Comparison of ENCODE assay signal across 7 cellular contexts in the genomic region with DNA sequence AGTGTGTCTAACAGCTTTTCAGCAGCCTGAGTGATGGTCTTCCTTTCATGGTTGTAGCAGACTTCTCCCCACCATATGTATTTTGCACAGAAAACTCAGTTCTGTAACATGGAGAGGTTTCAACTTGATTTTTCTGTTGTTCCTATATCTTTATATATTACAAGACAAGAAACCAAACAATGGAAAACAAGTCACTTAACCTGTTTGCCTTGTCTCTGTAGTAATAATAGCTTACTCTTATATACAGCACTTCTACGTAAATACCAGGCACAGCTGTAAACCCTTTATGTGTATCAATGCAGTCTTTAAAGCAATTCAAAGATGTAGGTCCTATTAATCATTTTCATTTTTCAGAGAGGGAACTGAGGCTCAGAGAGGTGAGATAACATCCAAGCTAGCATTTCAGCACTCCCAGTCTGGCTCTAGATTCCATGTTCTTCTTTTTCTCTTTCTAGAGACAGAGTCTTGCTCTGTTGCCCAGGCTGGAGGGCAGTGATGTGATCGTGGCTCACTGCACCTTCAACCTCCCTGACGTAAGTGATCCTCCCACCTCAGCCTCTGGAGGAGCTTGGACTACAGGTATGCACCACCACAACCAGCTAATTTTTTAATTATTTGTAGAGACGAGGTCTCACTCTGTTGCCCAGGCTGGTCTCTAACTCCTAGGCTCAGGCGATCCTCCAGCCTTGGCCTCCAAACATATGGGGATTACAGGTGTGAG.
"Had no signal": no experiment of that assay in that cellular context is flagged by ENCODE, and none has a peak within 500 bp of the region (broad histone marks: within the 10 kb centered on the region; RNA-seq: fewer than 3 reads in every experiment).

No MANE protein-coding gene starts in this region.

- H3K4me3 Mint-ChIP-seq: GM23338, H9 had no signal

- H3K27ac Mint-ChIP-seq: GM23338 had no signal

- H3K4me3 ChIP-seq: GM23338 had no signal

- H3K4me2 ChIP-seq: GM23338 had no signal

- DNase-seq: H9, HCEC 1CT, IMR-90 had no signal

- FAIRE-seq: H1, H54, HTR-8/SVneo had no signal

- H2AFZ ChIP-seq: GM23338 had no signal
